In the genomic region with DNA sequence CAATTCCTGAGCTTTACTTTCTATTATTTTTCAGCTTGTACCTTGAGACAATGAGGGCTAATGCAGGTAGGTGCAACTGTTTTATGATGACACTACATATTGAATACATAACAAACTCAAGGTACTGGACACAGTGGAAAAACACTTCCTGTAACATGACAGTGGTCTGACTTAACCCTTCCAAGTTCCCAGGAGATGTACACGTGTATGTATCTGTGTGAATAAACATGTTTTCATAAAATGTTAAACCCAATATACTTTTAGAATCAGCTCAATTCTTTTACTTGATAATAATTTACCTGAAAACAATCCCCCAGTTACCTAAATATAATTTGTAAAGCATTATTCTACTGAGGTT, we compare ENCODE assay signal across 1 cellular context.
TF ChIP-seq lines count a peak whose summit lies in the region.

No MANE protein-coding gene starts in this region.

TF ChIP-seq in IMR-90, 13 proteins besides CTCF, POLR2A, EP300 and RAD21 (continued from another document):
- TF ChIP-seq, protein P1, sequence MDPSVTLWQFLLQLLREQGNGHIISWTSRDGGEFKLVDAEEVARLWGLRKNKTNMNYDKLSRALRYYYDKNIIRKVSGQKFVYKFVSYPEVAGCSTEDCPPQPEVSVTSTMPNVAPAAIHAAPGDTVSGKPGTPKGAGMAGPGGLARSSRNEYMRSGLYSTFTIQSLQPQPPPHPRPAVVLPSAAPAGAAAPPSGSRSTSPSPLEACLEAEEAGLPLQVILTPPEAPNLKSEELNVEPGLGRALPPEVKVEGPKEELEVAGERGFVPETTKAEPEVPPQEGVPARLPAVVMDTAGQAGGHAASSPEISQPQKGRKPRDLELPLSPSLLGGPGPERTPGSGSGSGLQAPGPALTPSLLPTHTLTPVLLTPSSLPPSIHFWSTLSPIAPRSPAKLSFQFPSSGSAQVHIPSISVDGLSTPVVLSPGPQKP (IDR thresholded peaks at IDR 0.05; ENCODE audit: borderline replicate concordance, low read depth, low read length) = no peak
- TF ChIP-seq NFE2L2 (IDR thresholded peaks at IDR 0.05; ENCODE audit: low read depth, low read length) (no peak), RFX5 (IDR thresholded peaks at IDR 0.05; ENCODE audit: low read depth, low read length) (no peak), BHLHE40 (IDR thresholded peaks at IDR 0.05; ENCODE audit: low read depth, low read length) (no peak), USF2 (IDR thresholded peaks at IDR 0.05; ENCODE audit: low read depth, low read length) (no peak), CHD1 (IDR thresholded peaks at IDR 0.05; ENCODE audit: low read depth, low read length) (no peak), CEBPB (IDR thresholded peaks at IDR 0.05; ENCODE audit: low read depth, low read length) (no peak)
